ENCODE assay signal across 30 cellular contexts in the genomic region with DNA sequence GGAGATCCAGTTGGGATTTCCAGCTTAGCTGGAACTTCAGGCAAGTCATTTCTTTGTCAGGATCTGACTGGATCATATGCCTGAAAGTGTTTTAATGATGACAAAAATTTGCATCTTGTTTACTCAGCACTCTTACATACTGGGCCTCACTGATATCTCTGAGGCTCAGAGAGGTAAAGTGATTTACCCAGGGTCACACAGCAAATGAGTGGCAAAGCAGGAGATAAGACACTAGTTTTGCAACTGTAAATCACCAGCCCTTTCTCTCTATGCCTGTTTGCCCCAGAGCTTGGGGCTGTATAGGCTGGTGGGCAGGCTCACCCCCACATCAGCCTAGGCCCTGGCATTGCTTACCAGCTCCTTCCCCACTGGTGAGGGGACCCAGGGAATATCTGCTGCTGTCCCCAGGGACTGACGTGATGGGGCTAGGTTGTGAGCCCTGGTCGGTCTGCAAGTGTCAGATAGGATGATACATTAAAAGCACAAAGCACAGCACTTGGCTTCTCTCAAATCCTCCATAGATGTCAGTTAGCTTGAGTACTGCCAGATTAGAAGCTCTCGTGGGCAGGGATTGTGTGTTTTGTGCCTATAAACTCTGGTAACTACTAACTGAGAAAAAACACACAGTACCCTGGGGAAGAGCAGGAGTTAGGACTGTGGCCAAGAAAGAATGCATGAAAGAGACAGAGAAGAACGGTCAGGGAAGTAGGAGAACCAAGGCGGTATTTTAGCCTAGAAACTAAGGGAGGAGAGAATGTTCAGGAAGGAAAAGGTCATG.
A peak's percentile ranks its signal among the peaks of the same experiment; 100 is the strongest.
DNase-seq lines count a peak whose midpoint lies in the region; ATAC-seq, FAIRE-seq and TF ChIP-seq lines count a peak whose summit lies in the region.
"Had no signal": no experiment of that assay in that cellular context is flagged by ENCODE, and none has a peak within 500 bp of the region (broad histone marks: within the 10 kb centered on the region; RNA-seq: fewer than 3 reads in every experiment).

No MANE protein-coding gene starts in this region.

- H3K4ac ChIP-seq in H1 (replicated peaks; ENCODE audit: insufficient read length, low read depth, low read length): no peak overlapping the region

- H3K4me1 ChIP-seq in left ventricle myocardium inferior (peaks cover 66% of the 10 kb centered on the region), H1 (replicated peaks in 1 of 4; ENCODE audit: control insufficient read depth in 3 of 4, insufficient read depth in 4 of 4, low read length in 3 of 4) (no peaks in the 10 kb centered on the region; a peak in 1 of 7 replicates), tibial artery (peaks cover 8 to 74% (median 61%) of the 10 kb centered on the region in 4 donors)

- no peak for DNase-seq in left ventricle myocardium inferior
- DNase-seq in Right ventricle myocardium inferior (ENCODE audit: missing footprints): no peak
- peak in 1 of 2 experiments; percentile 11 for DNase-seq in H1 (ENCODE audit: low read depth in 1 of 2, low spot score in 2 of 2)
- no peak for DNase-seq in tibial artery
- DNase-seq in mucosa of gallbladder (ENCODE audit: low spot score): no peak
- DNase-seq in NCI-H2029 (lab: John Stamatoyannopoulos, UW): no peak
- DNase-seq: activated CD4-positive, alpha-beta T cell treated with anti-CD3 and anti-CD28 coated beads, Interleukin-2, amount 50 U/mL, for 4 hours; aorta; CD4-positive, CD25-positive, alpha-beta regulatory T cell; endodermal cell; gastrocnemius medialis; GM23248; natural killer cell; NCI-H2029 treated with DMSO at 0.1 percent for 48 hours; NCI-H69; ovary; stimulated activated CD4-positive, alpha-beta T cell treated with anti-CD3 and anti-CD28 coated beads, Interleukin-15, amount 100 ng/mL, for 24 hours; stimulated activated naive B cell treated with anti-CD40 and anti-IgM and Interleukin-4, amounts not matched to agents 10 μg/mL and 1 μg/mL and 100 μg/mL, for 72 hours; T-helper 1 cell; testis had no signal

- CTCF ChIA-PET in H1 (lab: Charles Lee; ENCODE audit: partially characterized antibody): interaction anchor here (0.6 to 1.2 kb wide), 4 partner anchors 139 to 432 kb away, joined by 3 read pairs; no protein-coding TSS in a partner anchor

- H3K36me3 Mint-ChIP-seq in nephron (ENCODE audit: low read depth): no peaks in the 10 kb centered on the region
- H3K36me3 Mint-ChIP-seq: activated naive CD4-positive, alpha-beta T cell treated with anti-CD3 and anti-CD28 coated beads, Interleukin-2, amount 50 U/mL, for 24 hours; CD4-positive, CD25-positive, alpha-beta regulatory T cell; IgD-negative memory B cell; mesothelial cell of epicardium; natural killer cell; stimulated activated naive B cell treated with anti-CD40 and anti-IgM and Interleukin-4, amounts not matched to agents 10 μg/mL and 1 μg/mL and 100 μg/mL, for 72 hours had no signal

- H2BK5ac ChIP-seq in H1 (ENCODE audit: low read depth, low read length): no peak overlapping the region

- H3K56ac ChIP-seq in H1 (replicated peaks; ENCODE audit: insufficient read length, low read depth, low read length): no peak overlapping the region

- H3K27ac ChIP-seq in left ventricle myocardium inferior (replicated peaks) (peak overlapping the region; percentile 91), H1 (ENCODE audit: low read depth, low read length) (no peak overlapping the region), tibial artery (peak overlapping the region; percentile 71 to 75)
- H3K27ac ChIP-seq: 22Rv1, gastrocnemius medialis, GM23248, hepatocyte, ovary, testis had no signal

- ATAC-seq in Right ventricle myocardium inferior: no peak
- ATAC-seq in GM21423 (IDR thresholded peaks at IDR 0.05; ENCODE audit: unreplicated experiment): no peak
- ATAC-seq: esophagus mucosa; gastrocnemius medialis; natural killer cell; stimulated activated naive B cell treated with anti-CD40 and anti-IgM and Interleukin-4, amounts not matched to agents 10 μg/mL and 1 μg/mL and 100 μg/mL, for 72 hours had no signal

- H3K4me1 Mint-ChIP-seq in nephron: peaks cover 49% of the 10 kb centered on the region
- H3K4me1 Mint-ChIP-seq: activated naive CD4-positive, alpha-beta T cell treated with anti-CD3 and anti-CD28 coated beads, Interleukin-2, amount 50 U/mL, for 24 hours; CD4-positive, CD25-positive, alpha-beta regulatory T cell; IgD-negative memory B cell; natural killer cell; stimulated activated naive B cell treated with anti-CD40 and anti-IgM and Interleukin-4, amounts not matched to agents 10 μg/mL and 1 μg/mL and 100 μg/mL, for 72 hours had no signal

- WGBS in H1 (ENCODE audit: extremely low coverage in 1 of 2, insufficient coverage in 1 of 2, insufficient read length in 1 of 2, insufficient replicate concordance in 2 of 2, low coverage in 1 of 2, low lambda C conversion rate in 2 of 2, missing lambda C conversion rate in 1 of 2), 2 experiments: 90% methylated on average over 5 of the region's 5 CpGs; no CpG with 5 or more reads in 1 of the 2 experiments

- no peaks in the 10 kb centered on the region for H3K36me3 ChIP-seq in left ventricle myocardium inferior
- H3K36me3 ChIP-seq in H1 (ENCODE audit: control insufficient read depth in 2 of 4, insufficient read depth in 4 of 4, low read length in 3 of 4): no peaks in the 10 kb centered on the region
- no peaks in the 10 kb centered on the region for H3K36me3 ChIP-seq in tibial artery
- H3K36me3 ChIP-seq: gastrocnemius medialis, ovary had no signal

- H3K9me3 Mint-ChIP-seq in nephron: peaks cover 2% of the 10 kb centered on the region
- H3K9me3 Mint-ChIP-seq: activated naive CD4-positive, alpha-beta T cell treated with anti-CD3 and anti-CD28 coated beads, Interleukin-2, amount 50 U/mL, for 24 hours; activated T-helper 1 cell treated with anti-CD3 and anti-CD28 coated beads, Interleukin-12 subunit alpha, Interleukin-12 subunit beta, Interleukin-2, Interleukin-4 antibody, amounts not matched to agents 30 ng/mL and 10 ng/mL and 1 ng/mL, durations not matched to agents 14 hours and 24 hours and 36 hours; CD4-positive, CD25-positive, alpha-beta regulatory T cell; endodermal cell; mesothelial cell of epicardium; natural killer cell; stimulated activated naive B cell treated with anti-CD40 and anti-IgM and Interleukin-4, amounts not matched to agents 10 μg/mL and 1 μg/mL and 100 μg/mL, for 72 hours had no signal

- no peak for TF ChIP-seq POLR2A in H1 (IDR thresholded peaks at IDR 0.05; ENCODE audit: control extremely low read depth in 1 of 2, low read depth in 2 of 2, low read length in 2 of 2)

- H3K14ac ChIP-seq in H1 (ENCODE audit: insufficient read length): no peak overlapping the region

- H3K9me3 ChIP-seq in left ventricle myocardium inferior (replicated peaks) (no peaks in the 10 kb centered on the region), H1 (ENCODE audit: insufficient read depth in 2 of 2, low read depth in 1 of 2, low read length in 1 of 2) (0 out of 4 replicates have a peak, but pooled peaks cover 0 to 2% of the 10 kb centered on the region in 2 experiments), tibial artery (no peaks in the 10 kb centered on the region)
- H3K9me3 ChIP-seq: gastrocnemius medialis, ovary, testis had no signal

- no peak overlapping the region for H2BK20ac ChIP-seq in H1 (ENCODE audit: low read length)

- no peaks in the 10 kb centered on the region for H3K79me1 ChIP-seq in H1 (ENCODE audit: low read depth, low read length)

- no peak overlapping the region for H4K5ac ChIP-seq in H1 (ENCODE audit: insufficient read length, low read depth, low read length)

- H3K4me3 ChIP-seq in left ventricle myocardium inferior (no peak overlapping the region), H1 (ENCODE audit: extremely low read depth in 1 of 4, insufficient read depth in 2 of 4, low read depth in 3 of 4, low read length in 4 of 4) (no peak overlapping the region), tibial artery (no peak overlapping the region)
- H3K4me3 ChIP-seq: gastrocnemius medialis, GM23248, hepatocyte, ovary, testis had no signal

- no peak overlapping the region for H2BK15ac ChIP-seq in H1 (ENCODE audit: low read length)

- no peak overlapping the region for H2AFZ ChIP-seq in H1 (ENCODE audit: low read length)
- H2AFZ ChIP-seq: GM23248, hepatocyte had no signal

- H3K4me2 ChIP-seq in H1 (ENCODE audit: insufficient read depth in 1 of 2, low read depth in 2 of 2, low read length in 2 of 2): no peak overlapping the region
- H3K4me2 ChIP-seq: hepatocyte had no signal

- no peaks in the 10 kb centered on the region for H4K20me1 ChIP-seq in H1 (replicated peaks in 1 of 2; ENCODE audit: control insufficient read depth in 1 of 2, insufficient read depth in 2 of 2, low read length in 2 of 2)

- H4K8ac ChIP-seq in H1 (ENCODE audit: extremely low read depth, insufficient read depth, low read length): no peak overlapping the region

- H3K79me2 ChIP-seq in H1 (ENCODE audit: control insufficient read depth in 1 of 2, insufficient read depth in 2 of 2, low read length in 2 of 2): no peaks in the 10 kb centered on the region
- H3K79me2 ChIP-seq: hepatocyte had no signal

- no peak for FAIRE-seq in H1 (lab: Jason Lieb, UNC)
- FAIRE-seq: D721Med had no signal

- H3K27me3 Mint-ChIP-seq in nephron (ENCODE audit: low read depth): peaks cover 4% of the 10 kb centered on the region
- H3K27me3 Mint-ChIP-seq: activated naive CD4-positive, alpha-beta T cell treated with anti-CD3 and anti-CD28 coated beads, Interleukin-2, amount 50 U/mL, for 24 hours; stimulated activated naive B cell treated with anti-CD40 and anti-IgM and Interleukin-4, amounts not matched to agents 10 μg/mL and 1 μg/mL and 100 μg/mL, for 72 hours had no signal

- H3K23me2 ChIP-seq in H1 (ENCODE audit: low read depth, low read length): no peaks in the 10 kb centered on the region

- H2AK5ac ChIP-seq in H1 (ENCODE audit: low read depth, low read length): no peak overlapping the region

- no peak overlapping the region for H2BK120ac ChIP-seq in H1 (replicated peaks; ENCODE audit: low read depth, low read length)

- no peak overlapping the region for H2BK12ac ChIP-seq in H1 (ENCODE audit: low read depth, low read length)

- H3K23ac ChIP-seq in H1 (ENCODE audit: insufficient read length): no peak overlapping the region

- intact Hi-C loops in left ventricle myocardium inferior (cut with micrococcal nuclease) (loop anchor here (10.0 kb wide), 1 partner anchor 61 kb away; no protein-coding TSS in a partner anchor), Right ventricle myocardium inferior (cut with DNase I) (loop anchor here (5.0 kb wide), 1 partner anchor 121 kb away; no protein-coding TSS in a partner anchor), tibial artery (cut with DNase I; ENCODE audit: low total_unique reads) (loop anchor here (5.0 to 10.0 kb wide), 2 partner anchors 39 to 141 kb away; no protein-coding TSS in a partner anchor)

- POLR2A ChIA-PET in H1 (lab: Charles Lee; ENCODE audit: partially characterized antibody): interaction anchor here (0.8 to 1.2 kb wide), 2 partner anchors 47 to 144 kb away, joined by 3 to 4 read pairs; no protein-coding TSS in a partner anchor

- no peak overlapping the region for H3K9ac ChIP-seq in H1 (replicated peaks in 1 of 4; ENCODE audit: extremely low read depth in 1 of 4, low read depth in 3 of 4, low read length in 3 of 4)
- H3K9ac ChIP-seq: GM23248 had no signal

- H3K27me3 ChIP-seq in left ventricle myocardium inferior (ENCODE audit: low read depth): no peaks in the 10 kb centered on the region
- no peaks in the 10 kb centered on the region for H3K27me3 ChIP-seq in H1 (replicated peaks in 1 of 4; ENCODE audit: control insufficient read depth in 3 of 4, extremely low read depth in 1 of 4, insufficient read depth in 3 of 4, low read length in 3 of 4)
- H3K27me3 ChIP-seq in tibial artery: no peaks in the 10 kb centered on the region
- H3K27me3 ChIP-seq: hepatocyte, ovary, testis had no signal

- H3K18ac ChIP-seq in H1 (ENCODE audit: extremely low read depth, low read length): no peak overlapping the region

- TF ChIP-seq CTCF in left ventricle myocardium inferior (IDR thresholded peaks at IDR 0.05; ENCODE audit: borderline replicate concordance) (no peak), H1 (IDR thresholded peaks at IDR 0.05; ENCODE audit: control extremely low read depth in 1 of 3, insufficient read depth in 1 of 3, low read depth in 1 of 3, low read length in 3 of 3) (no peak), nephron (IDR thresholded peaks at IDR 0.05; ENCODE audit: unreplicated experiment in 3 of 3) (no peak), tibial artery (IDR thresholded peaks at IDR 0.05) (no peak)

- H3K4me3 Mint-ChIP-seq in nephron: peak overlapping the region in 1 of 3 experiments; percentile 12
- H3K4me3 Mint-ChIP-seq: activated naive CD4-positive, alpha-beta T cell treated with anti-CD3 and anti-CD28 coated beads, Interleukin-2, amount 50 U/mL, for 24 hours; activated T-helper 1 cell treated with anti-CD3 and anti-CD28 coated beads, Interleukin-12 subunit alpha, Interleukin-12 subunit beta, Interleukin-2, Interleukin-4 antibody, amounts not matched to agents 30 ng/mL and 10 ng/mL and 1 ng/mL, durations not matched to agents 14 hours and 24 hours and 36 hours; endodermal cell; IgD-negative memory B cell; mesothelial cell of epicardium; natural killer cell; stimulated activated naive B cell treated with anti-CD40 and anti-IgM and Interleukin-4, amounts not matched to agents 10 μg/mL and 1 μg/mL and 100 μg/mL, for 72 hours had no signal

- no peak for TF ChIP-seq EP300 in H1 (IDR thresholded peaks at IDR 0.05; ENCODE audit: borderline replicate concordance in 1 of 2, low read depth in 2 of 2, low read length in 2 of 2)

- no peak overlapping the region for H4K91ac ChIP-seq in H1 (replicated peaks; ENCODE audit: insufficient read length, low read length)

- no peak for TF ChIP-seq RAD21 in H1 (IDR thresholded peaks at IDR 0.05 in 1 of 2, conservative IDR thresholded peaks at IDR 0.05 in 1 of 2; ENCODE audit: low read depth in 2 of 2, low read length in 2 of 2)

- peak overlapping the region; percentile 32 to 94 (median 58) for H3K27ac Mint-ChIP-seq in nephron
- H3K27ac Mint-ChIP-seq: activated naive CD4-positive, alpha-beta T cell treated with anti-CD3 and anti-CD28 coated beads, Interleukin-2, amount 50 U/mL, for 24 hours; activated T-helper 1 cell treated with anti-CD3 and anti-CD28 coated beads, Interleukin-12 subunit alpha, Interleukin-12 subunit beta, Interleukin-2, Interleukin-4 antibody, amounts not matched to agents 30 ng/mL and 10 ng/mL and 1 ng/mL, durations not matched to agents 14 hours and 24 hours and 36 hours; CD4-positive, CD25-positive, alpha-beta regulatory T cell; endodermal cell; IgD-negative memory B cell; mesothelial cell of epicardium; natural killer cell; stimulated activated naive B cell treated with anti-CD40 and anti-IgM and Interleukin-4, amounts not matched to agents 10 μg/mL and 1 μg/mL and 100 μg/mL, for 72 hours had no signal
